1 cellular context compared by ENCODE assay signal in genomic region chr13:20127263-20127562, GRCh38.
TF ChIP-seq lines count a peak whose summit lies in the region.

No MANE protein-coding gene starts in this region.

TF ChIP-seq in HepG2, 621 proteins besides CTCF, POLR2A, EP300 and RAD21:
- TF ChIP-seq AHDC1 (CRISPR knock-in tag; IDR thresholded peaks at IDR 0.05; ENCODE audit: borderline replicate concordance): 0 out of 2 replicates have a peak, but pooled peaks have one; percentile 25
- TF ChIP-seq ZNF577 (CRISPR knock-in tag; IDR thresholded peaks at IDR 0.05; ENCODE audit: borderline replicate concordance, low read depth): no peak
- TF ChIP-seq SRY (CRISPR knock-in tag; IDR thresholded peaks at IDR 0.05): no peak
- no peak for TF ChIP-seq RCOR2 (CRISPR knock-in tag; IDR thresholded peaks at IDR 0.05)
- TF ChIP-seq ZSCAN30 (CRISPR knock-in tag; IDR thresholded peaks at IDR 0.05): 0 out of 2 replicates have a peak, but pooled peaks have one; percentile 12
- peak; percentile 59; the same call in 1 of the 2 replicates for TF ChIP-seq CEBPB (IDR thresholded peaks at IDR 0.05; ENCODE audit: borderline replicate concordance, low read depth, low read length)
- TF ChIP-seq ZNF773 (CRISPR knock-in tag; IDR thresholded peaks at IDR 0.05; ENCODE audit: borderline replicate concordance): no peak
- TF ChIP-seq, protein P1, sequence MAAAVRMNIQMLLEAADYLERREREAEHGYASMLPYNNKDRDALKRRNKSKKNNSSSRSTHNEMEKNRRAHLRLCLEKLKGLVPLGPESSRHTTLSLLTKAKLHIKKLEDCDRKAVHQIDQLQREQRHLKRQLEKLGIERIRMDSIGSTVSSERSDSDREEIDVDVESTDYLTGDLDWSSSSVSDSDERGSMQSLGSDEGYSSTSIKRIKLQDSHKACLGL (CRISPR knock-in tag; IDR thresholded peaks at IDR 0.05): no peak
- TF ChIP-seq, protein P2, sequence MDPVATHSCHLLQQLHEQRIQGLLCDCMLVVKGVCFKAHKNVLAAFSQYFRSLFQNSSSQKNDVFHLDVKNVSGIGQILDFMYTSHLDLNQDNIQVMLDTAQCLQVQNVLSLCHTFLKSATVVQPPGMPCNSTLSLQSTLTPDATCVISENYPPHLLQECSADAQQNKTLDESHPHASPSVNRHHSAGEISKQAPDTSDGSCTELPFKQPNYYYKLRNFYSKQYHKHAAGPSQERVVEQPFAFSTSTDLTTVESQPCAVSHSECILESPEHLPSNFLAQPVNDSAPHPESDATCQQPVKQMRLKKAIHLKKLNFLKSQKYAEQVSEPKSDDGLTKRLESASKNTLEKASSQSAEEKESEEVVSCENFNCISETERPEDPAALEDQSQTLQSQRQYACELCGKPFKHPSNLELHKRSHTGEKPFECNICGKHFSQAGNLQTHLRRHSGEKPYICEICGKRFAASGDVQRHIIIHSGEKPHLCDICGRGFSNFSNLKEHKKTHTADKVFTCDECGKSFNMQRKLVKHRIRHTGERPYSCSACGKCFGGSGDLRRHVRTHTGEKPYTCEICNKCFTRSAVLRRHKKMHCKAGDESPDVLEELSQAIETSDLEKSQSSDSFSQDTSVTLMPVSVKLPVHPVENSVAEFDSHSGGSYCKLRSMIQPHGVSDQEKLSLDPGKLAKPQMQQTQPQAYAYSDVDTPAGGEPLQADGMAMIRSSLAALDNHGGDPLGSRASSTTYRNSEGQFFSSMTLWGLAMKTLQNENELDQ (CRISPR knock-in tag; IDR thresholded peaks at IDR 0.05; ENCODE audit: borderline replicate concordance): no peak
- TF ChIP-seq ZNF362 (CRISPR knock-in tag; IDR thresholded peaks at IDR 0.05; ENCODE audit: borderline replicate concordance): peak; percentile 50
- TF ChIP-seq, protein P3, sequence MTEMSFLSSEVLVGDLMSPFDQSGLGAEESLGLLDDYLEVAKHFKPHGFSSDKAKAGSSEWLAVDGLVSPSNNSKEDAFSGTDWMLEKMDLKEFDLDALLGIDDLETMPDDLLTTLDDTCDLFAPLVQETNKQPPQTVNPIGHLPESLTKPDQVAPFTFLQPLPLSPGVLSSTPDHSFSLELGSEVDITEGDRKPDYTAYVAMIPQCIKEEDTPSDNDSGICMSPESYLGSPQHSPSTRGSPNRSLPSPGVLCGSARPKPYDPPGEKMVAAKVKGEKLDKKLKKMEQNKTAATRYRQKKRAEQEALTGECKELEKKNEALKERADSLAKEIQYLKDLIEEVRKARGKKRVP (CRISPR knock-in tag; IDR thresholded peaks at IDR 0.05): peak in 1 of 2 experiments; percentile 70; a peak in 1 of 4 replicates
- TF ChIP-seq CEBPG (CRISPR knock-in tag; IDR thresholded peaks at IDR 0.05): peak; percentile 50
- TF ChIP-seq NFE2 (CRISPR knock-in tag; IDR thresholded peaks at IDR 0.05): no peak
- no peak for TF ChIP-seq CREB3 (CRISPR knock-in tag; IDR thresholded peaks at IDR 0.05)
- TF ChIP-seq SMARCE1 (IDR thresholded peaks at IDR 0.05; ENCODE audit: borderline replicate concordance): no peak
- no peak for TF ChIP-seq ZFP90 (CRISPR knock-in tag; IDR thresholded peaks at IDR 0.05; ENCODE audit: borderline replicate concordance)
- peak; percentile 5; the same call in 1 of the 2 replicates for TF ChIP-seq ARNT2 (CRISPR knock-in tag; IDR thresholded peaks at IDR 0.05; ENCODE audit: low read depth)
